In the genomic region with DNA sequence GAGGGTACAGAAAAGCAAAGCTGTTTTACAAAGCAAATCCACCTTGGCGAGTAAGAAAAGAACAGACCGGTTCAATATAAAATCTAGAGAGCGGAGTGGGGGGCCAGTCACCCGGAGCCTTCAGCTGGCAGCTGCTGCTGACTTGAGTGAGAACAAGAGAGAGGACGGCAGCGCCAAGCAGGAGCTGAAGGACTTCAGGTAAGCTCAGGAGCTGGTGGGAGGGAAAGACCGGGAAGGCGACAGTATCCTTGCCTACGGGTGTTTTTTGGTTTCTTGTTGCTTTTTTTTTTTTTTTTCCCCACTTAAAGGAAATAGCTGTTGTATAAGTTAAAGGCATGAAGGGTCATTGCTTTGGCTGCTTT, we compare ENCODE assay signal across 12 cellular contexts.
DNase-seq lines count a peak whose midpoint lies in the region; ATAC-seq and TF ChIP-seq lines count a peak whose summit lies in the region.
"Had no signal": no experiment of that assay in that cellular context is flagged by ENCODE, and none has a peak within 500 bp of the region (broad histone marks: within the 10 kb centered on the region; RNA-seq: fewer than 3 reads in every experiment).

No MANE protein-coding gene starts in this region.

- H3K27me3 ChIP-seq in GM23338 (ENCODE audit: insufficient read depth): no peaks in the 10 kb centered on the region
- no peaks in the 10 kb centered on the region for H3K27me3 ChIP-seq in adrenal gland
- H3K27me3 ChIP-seq in lower lobe of right lung (ENCODE audit: low read depth): no peaks in the 10 kb centered on the region

- no peak for TF ChIP-seq CTCF in GM23338 (conservative IDR thresholded peaks at IDR 0.05; ENCODE audit: low read depth in 2 of 2)
- no peak for TF ChIP-seq CTCF in adrenal gland (IDR thresholded peaks at IDR 0.05)
- TF ChIP-seq CTCF in lower lobe of right lung (IDR thresholded peaks at IDR 0.05): no peak

- no peak overlapping the region for H2AFZ ChIP-seq in GM23338

- H3K4me1 Mint-ChIP-seq in GM23338: peaks cover 45% of the 10 kb centered on the region
- H3K4me1 Mint-ChIP-seq in stimulated activated memory B cell treated with anti-CD40 and anti-IgM and Interleukin-4, amounts not matched to agents 10 μg/mL and 1 μg/mL and 100 μg/mL, for 72 hours: peaks cover 48% of the 10 kb centered on the region

- H3K9me2 ChIP-seq in GM23338 (ENCODE audit: insufficient read depth): no peaks in the 10 kb centered on the region

- no peaks in the 10 kb centered on the region for H3F3A ChIP-seq in GM23338 (replicated peaks; ENCODE audit: low read depth)

- peaks cover 41% of the 10 kb centered on the region for H3K36me3 Mint-ChIP-seq in GM23338 (ENCODE audit: low read depth)
- peaks cover 75% of the 10 kb centered on the region for H3K36me3 Mint-ChIP-seq in stimulated activated memory B cell treated with anti-CD40 and anti-IgM and Interleukin-4, amounts not matched to agents 10 μg/mL and 1 μg/mL and 100 μg/mL, for 72 hours

- H3K4me3 Mint-ChIP-seq in GM23338: no peak overlapping the region
- peak overlapping the region; percentile 29 for H3K4me3 Mint-ChIP-seq in stimulated activated memory B cell treated with anti-CD40 and anti-IgM and Interleukin-4, amounts not matched to agents 10 μg/mL and 1 μg/mL and 100 μg/mL, for 72 hours

- H3K36me3 ChIP-seq in GM23338 (ENCODE audit: insufficient read depth) (0 out of 2 replicates have a peak, but pooled peaks cover 3% of the 10 kb centered on the region), adrenal gland (replicated peaks in 1 of 2) (peaks cover 0 to 19% of the 10 kb centered on the region in 2 donors), lower lobe of right lung (peaks cover 82% of the 10 kb centered on the region)

- H3K9me3 ChIP-seq in adrenal gland (replicated peaks in 1 of 3) (no peaks in the 10 kb centered on the region), lower lobe of right lung (no peaks in the 10 kb centered on the region)

- DNase-seq in GM23338 (ENCODE audit: low spot score) (no peak), adrenal gland (no peak), lower lobe of right lung (no peak), NCI-H446 (lab: John Stamatoyannopoulos, UW) (no peak)
- no peak for DNase-seq in stimulated activated CD4-positive, alpha-beta T cell treated with anti-CD3 and anti-CD28 coated beads, Interleukin-4, amount 100 ng/mL, for 24 hours
- DNase-seq: activated CD4-positive, alpha-beta T cell treated with anti-CD3 and anti-CD28 coated beads for 48 hours; activated naive CD4-positive, alpha-beta T cell; cerebellar nuclear complex; NCI-H1105 treated with DMSO at 0.1 percent for 48 hours; substantia nigra had no signal

- H3K4me2 ChIP-seq in GM23338: no peak overlapping the region

- peaks cover 20% of the 10 kb centered on the region for H3K79me2 ChIP-seq in GM23338 (replicated peaks; ENCODE audit: insufficient read depth)

- H3K4me3 ChIP-seq in GM23338: no peak overlapping the region
- H3K4me3 ChIP-seq in adrenal gland: peak overlapping the region in 1 of 4 donors; percentile 41
- peak overlapping the region; percentile 32 for H3K4me3 ChIP-seq in lower lobe of right lung

- H3K9me3 Mint-ChIP-seq in GM23338: no peaks in the 10 kb centered on the region
- H3K9me3 Mint-ChIP-seq in stimulated activated memory B cell treated with anti-CD40 and anti-IgM and Interleukin-4, amounts not matched to agents 10 μg/mL and 1 μg/mL and 100 μg/mL, for 72 hours: no peaks in the 10 kb centered on the region

- WGBS in adrenal gland, 4 donors: 57 to 76% (median 61%) methylated on average over 9 of the region's 9 CpGs

- peak overlapping the region; percentile 42; the same call in 1 of the 2 replicates for H3K27ac ChIP-seq in GM23338 (ENCODE audit: low read depth)
- H3K27ac ChIP-seq in adrenal gland: peak overlapping the region; percentile 15 to 72 (median 63)
- peak overlapping the region; percentile 21 for H3K27ac ChIP-seq in lower lobe of right lung

- H4K20me1 ChIP-seq in GM23338 (replicated peaks; ENCODE audit: insufficient read depth): peaks cover 14% of the 10 kb centered on the region

- H3K27me3 Mint-ChIP-seq in GM23338 (ENCODE audit: insufficient read depth, low read depth, poor library complexity): peaks cover 2% of the 10 kb centered on the region
- H3K27me3 Mint-ChIP-seq in stimulated activated memory B cell treated with anti-CD40 and anti-IgM and Interleukin-4, amounts not matched to agents 10 μg/mL and 1 μg/mL and 100 μg/mL, for 72 hours: no peaks in the 10 kb centered on the region

- intact Hi-C loops in adrenal gland (cut with DNase I) (no loop called here), lower lobe of right lung (cut with DNase I) (no loop called here)

- TF ChIP-seq POLR2A in adrenal gland (IDR thresholded peaks at IDR 0.05): no peak

- H3K27ac Mint-ChIP-seq in GM23338: no peak overlapping the region; the same call in 1 of the 2 replicates
- H3K27ac Mint-ChIP-seq in stimulated activated memory B cell treated with anti-CD40 and anti-IgM and Interleukin-4, amounts not matched to agents 10 μg/mL and 1 μg/mL and 100 μg/mL, for 72 hours: peak overlapping the region; percentile 68

- ATAC-seq in GM23338 (no peak; the same call in 2 of the 3 replicates), lower lobe of right lung (peak; percentile 11 to 48), GM21447 (IDR thresholded peaks at IDR 0.05; ENCODE audit: unreplicated experiment) (no peak)
- ATAC-seq in stimulated activated memory B cell treated with anti-CD40 and anti-IgM and Interleukin-4, amounts not matched to agents 10 μg/mL and 1 μg/mL and 100 μg/mL, for 72 hours: no peak

- H3K4me1 ChIP-seq in GM23338 (ENCODE audit: insufficient read depth) (peaks cover 26% of the 10 kb centered on the region), adrenal gland (replicated peaks in 1 of 2) (peaks cover 45 to 48% of the 10 kb centered on the region in 2 donors), lower lobe of right lung (peaks cover 22% of the 10 kb centered on the region)

TF ChIP-seq in GM23338, 12 proteins besides CTCF, POLR2A, EP300 and RAD21 (continues in another document):
- TF ChIP-seq, protein P1, sequence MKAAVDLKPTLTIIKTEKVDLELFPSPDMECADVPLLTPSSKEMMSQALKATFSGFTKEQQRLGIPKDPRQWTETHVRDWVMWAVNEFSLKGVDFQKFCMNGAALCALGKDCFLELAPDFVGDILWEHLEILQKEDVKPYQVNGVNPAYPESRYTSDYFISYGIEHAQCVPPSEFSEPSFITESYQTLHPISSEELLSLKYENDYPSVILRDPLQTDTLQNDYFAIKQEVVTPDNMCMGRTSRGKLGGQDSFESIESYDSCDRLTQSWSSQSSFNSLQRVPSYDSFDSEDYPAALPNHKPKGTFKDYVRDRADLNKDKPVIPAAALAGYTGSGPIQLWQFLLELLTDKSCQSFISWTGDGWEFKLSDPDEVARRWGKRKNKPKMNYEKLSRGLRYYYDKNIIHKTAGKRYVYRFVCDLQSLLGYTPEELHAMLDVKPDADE (IDR thresholded peaks at IDR 0.05): no peak
- TF ChIP-seq, protein P2, sequence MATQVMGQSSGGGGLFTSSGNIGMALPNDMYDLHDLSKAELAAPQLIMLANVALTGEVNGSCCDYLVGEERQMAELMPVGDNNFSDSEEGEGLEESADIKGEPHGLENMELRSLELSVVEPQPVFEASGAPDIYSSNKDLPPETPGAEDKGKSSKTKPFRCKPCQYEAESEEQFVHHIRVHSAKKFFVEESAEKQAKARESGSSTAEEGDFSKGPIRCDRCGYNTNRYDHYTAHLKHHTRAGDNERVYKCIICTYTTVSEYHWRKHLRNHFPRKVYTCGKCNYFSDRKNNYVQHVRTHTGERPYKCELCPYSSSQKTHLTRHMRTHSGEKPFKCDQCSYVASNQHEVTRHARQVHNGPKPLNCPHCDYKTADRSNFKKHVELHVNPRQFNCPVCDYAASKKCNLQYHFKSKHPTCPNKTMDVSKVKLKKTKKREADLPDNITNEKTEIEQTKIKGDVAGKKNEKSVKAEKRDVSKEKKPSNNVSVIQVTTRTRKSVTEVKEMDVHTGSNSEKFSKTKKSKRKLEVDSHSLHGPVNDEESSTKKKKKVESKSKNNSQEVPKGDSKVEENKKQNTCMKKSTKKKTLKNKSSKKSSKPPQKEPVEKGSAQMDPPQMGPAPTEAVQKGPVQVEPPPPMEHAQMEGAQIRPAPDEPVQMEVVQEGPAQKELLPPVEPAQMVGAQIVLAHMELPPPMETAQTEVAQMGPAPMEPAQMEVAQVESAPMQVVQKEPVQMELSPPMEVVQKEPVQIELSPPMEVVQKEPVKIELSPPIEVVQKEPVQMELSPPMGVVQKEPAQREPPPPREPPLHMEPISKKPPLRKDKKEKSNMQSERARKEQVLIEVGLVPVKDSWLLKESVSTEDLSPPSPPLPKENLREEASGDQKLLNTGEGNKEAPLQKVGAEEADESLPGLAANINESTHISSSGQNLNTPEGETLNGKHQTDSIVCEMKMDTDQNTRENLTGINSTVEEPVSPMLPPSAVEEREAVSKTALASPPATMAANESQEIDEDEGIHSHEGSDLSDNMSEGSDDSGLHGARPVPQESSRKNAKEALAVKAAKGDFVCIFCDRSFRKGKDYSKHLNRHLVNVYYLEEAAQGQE (IDR thresholded peaks at IDR 0.05; ENCODE audit: unreplicated experiment): no peak
- no peak for TF ChIP-seq EZH2phosphoT487 (IDR thresholded peaks at IDR 0.05; ENCODE audit: unreplicated experiment)

Comparison
In these comparisons a context has a peak if more than half of its experiments do, and no peak if none do; other contexts are left out.
1. ATAC-seq: peak in lower lobe of right lung (2 of 2); none in GM23338 (single experiment), stimulated activated memory B cell treated with anti-CD40 and anti-IgM and Interleukin-4, amounts not matched to agents 10 μg/mL and 1 μg/mL and 100 μg/mL, for 72 hours (single experiment) and GM21447 (single experiment).
2. Peak in every context shown above with its lines, with median percentiles within 50 percentile points of each other: H3K27ac ChIP-seq.